Comparison of ENCODE assay signal across 20 cellular contexts in genomic region chr12:69473229-69473628, GRCh38. TPM values are rescaled to one million over a fixed set of nuclear protein-coding genes. Genes with fewer than 3 reads are reported as not detected.
A peak's percentile ranks its signal among the peaks of the same experiment; 100 is the strongest.
DNase-seq lines count a peak whose midpoint lies in the region; ATAC-seq and TF ChIP-seq lines count a peak whose summit lies in the region.
"Had no signal": no experiment of that assay in that cellular context is flagged by ENCODE, and none has a peak within 500 bp of the region (broad histone marks: within the 10 kb centered on the region; RNA-seq: fewer than 3 reads in every experiment).

No MANE protein-coding gene starts in this region.

- H3K4me1 ChIP-seq in breast epithelium (peaks cover 0 to 23% of the 10 kb centered on the region in 2 donors), upper lobe of left lung (peaks cover 44 to 60% (median 50%) of the 10 kb centered on the region in 4 donors)

- intact Hi-C loops in activated naive CD4-positive, alpha-beta T cell treated with anti-CD3 and anti-CD28 coated beads for 36 hours (cut with micrococcal nuclease), result loop anchor here (5.0 kb wide), 4 partner anchors 54 to 769 kb away; partner anchors contain the start of gene CNOT2
- intact Hi-C loops in breast epithelium (cut with DNase I; ENCODE audit: low total_unique reads), result no loop called here

- no peak for DNase-seq in activated naive CD4-positive, alpha-beta T cell treated with anti-CD3 and anti-CD28 coated beads for 36 hours
- DNase-seq in breast epithelium (ENCODE audit: low spot score in 2 of 2), result no peak
- no peak for DNase-seq in mesothelial cell of epicardium (ENCODE audit: low spot score in 2 of 2, unreplicated experiment in 2 of 2)
- DNase-seq in type B pancreatic cell (ENCODE audit: extremely low spot score, unreplicated experiment), result no peak
- no peak for DNase-seq in upper lobe of left lung
- DNase-seq in DMS79 (lab: John Stamatoyannopoulos, UW), result no peak
- DNase-seq: 8988T; activated CD8-positive, alpha-beta memory T cell treated with anti-CD3 and anti-CD28 coated beads for 24 hours; amygdala; EL; hypothalamus; NCI-H1105 treated with DMSO at 0.1 percent for 48 hours; NK-92 treated with Interleukin-12 subunit alpha and Interleukin-12 subunit beta, amount 100 ng/mL, for 24 hours; substantia nigra; SW 1271 had no signal

- peak overlapping the region; percentile 83 for H3K27ac ChIP-seq in breast epithelium
- no peak overlapping the region for H3K27ac ChIP-seq in upper lobe of left lung

- peaks cover 5% of the 10 kb centered on the region for H3K36me3 Mint-ChIP-seq in activated naive CD4-positive, alpha-beta T cell treated with anti-CD3 and anti-CD28 coated beads, Interleukin-2, amount 50 U/mL, for 24 hours
- peaks cover 5% of the 10 kb centered on the region for H3K36me3 Mint-ChIP-seq in activated naive CD4-positive, alpha-beta T cell treated with anti-CD3 and anti-CD28 coated beads for 36 hours (ENCODE audit: low read depth)
- no peaks in the 10 kb centered on the region for H3K36me3 Mint-ChIP-seq in mesothelial cell of epicardium
- H3K36me3 Mint-ChIP-seq in type B pancreatic cell, result no peaks in the 10 kb centered on the region

- no peaks in the 10 kb centered on the region for H3K36me3 ChIP-seq in breast epithelium
- no peaks in the 10 kb centered on the region for H3K36me3 ChIP-seq in upper lobe of left lung
- H3K36me3 ChIP-seq: HAP-1 had no signal

- H3K27me3 ChIP-seq in breast epithelium (no peaks in the 10 kb centered on the region), upper lobe of left lung (no peaks in the 10 kb centered on the region)

- no peak for TF ChIP-seq EP300 in upper lobe of left lung (IDR thresholded peaks at IDR 0.05)

- no peaks in the 10 kb centered on the region for H3K9me3 ChIP-seq in breast epithelium
- no peaks in the 10 kb centered on the region for H3K9me3 ChIP-seq in upper lobe of left lung
- H3K9me3 ChIP-seq: HAP-1 had no signal

- TF ChIP-seq CTCF in breast epithelium (IDR thresholded peaks at IDR 0.05) (no peak), mesothelial cell of epicardium (IDR thresholded peaks at IDR 0.05; ENCODE audit: unreplicated experiment) (no peak), type B pancreatic cell (conservative IDR thresholded peaks at IDR 0.05) (no peak), upper lobe of left lung (IDR thresholded peaks at IDR 0.05) (no peak)

- H3K27me3 Mint-ChIP-seq in activated naive CD4-positive, alpha-beta T cell treated with anti-CD3 and anti-CD28 coated beads, Interleukin-2, amount 50 U/mL, for 24 hours, result no peaks in the 10 kb centered on the region
- H3K27me3 Mint-ChIP-seq in activated naive CD4-positive, alpha-beta T cell treated with anti-CD3 and anti-CD28 coated beads for 36 hours (ENCODE audit: low read depth), result no peaks in the 10 kb centered on the region
- H3K27me3 Mint-ChIP-seq in mesothelial cell of epicardium (ENCODE audit: low read depth), result no peaks in the 10 kb centered on the region
- H3K27me3 Mint-ChIP-seq in type B pancreatic cell, result no peaks in the 10 kb centered on the region

- CTCF ChIA-PET in activated naive CD4-positive, alpha-beta T cell treated with anti-CD3 and anti-CD28 coated beads for 36 hours (lab: Charles Lee), result no interaction called here

- H3K9me3 Mint-ChIP-seq in activated naive CD4-positive, alpha-beta T cell treated with anti-CD3 and anti-CD28 coated beads, Interleukin-2, amount 50 U/mL, for 24 hours, result no peaks in the 10 kb centered on the region
- no peaks in the 10 kb centered on the region for H3K9me3 Mint-ChIP-seq in activated naive CD4-positive, alpha-beta T cell treated with anti-CD3 and anti-CD28 coated beads for 36 hours
- H3K9me3 Mint-ChIP-seq in mesothelial cell of epicardium (no peaks in the 10 kb centered on the region), type B pancreatic cell (no peaks in the 10 kb centered on the region)
- H3K9me3 Mint-ChIP-seq: activated T-helper 2 cell treated with anti-CD3 and anti-CD28 coated beads, Interferon-gamma antibody, Interleukin-2, Interleukin-4, amounts not matched to agents 10 μg/mL and 5 μg/mL and 100 μg/mL, durations not matched to agents 14 hours and 24 hours and 36 hours had no signal

- peak overlapping the region in 1 of 3 donors; percentile 47 for H3K4me3 ChIP-seq in breast epithelium
- no peak overlapping the region for H3K4me3 ChIP-seq in upper lobe of left lung
- H3K4me3 ChIP-seq: HAP-1 had no signal

- TF ChIP-seq POLR2A in breast epithelium (IDR thresholded peaks at IDR 0.05) (no peak), upper lobe of left lung (IDR thresholded peaks at IDR 0.05) (no peak)

- H3K27ac Mint-ChIP-seq in activated naive CD4-positive, alpha-beta T cell treated with anti-CD3 and anti-CD28 coated beads, Interleukin-2, amount 50 U/mL, for 24 hours, result no peak overlapping the region
- no peak overlapping the region for H3K27ac Mint-ChIP-seq in activated naive CD4-positive, alpha-beta T cell treated with anti-CD3 and anti-CD28 coated beads for 36 hours
- H3K27ac Mint-ChIP-seq in mesothelial cell of epicardium (peak overlapping the region; percentile 7), type B pancreatic cell (no peak overlapping the region)
- H3K27ac Mint-ChIP-seq: activated T-helper 2 cell treated with anti-CD3 and anti-CD28 coated beads, Interferon-gamma antibody, Interleukin-2, Interleukin-4, amounts not matched to agents 10 μg/mL and 5 μg/mL and 100 μg/mL, durations not matched to agents 14 hours and 24 hours and 36 hours had no signal

- H3K4me1 Mint-ChIP-seq in activated naive CD4-positive, alpha-beta T cell treated with anti-CD3 and anti-CD28 coated beads, Interleukin-2, amount 50 U/mL, for 24 hours, result peaks cover 61% of the 10 kb centered on the region
- peaks cover 51% of the 10 kb centered on the region for H3K4me1 Mint-ChIP-seq in activated naive CD4-positive, alpha-beta T cell treated with anti-CD3 and anti-CD28 coated beads for 36 hours (ENCODE audit: low read depth)
- H3K4me1 Mint-ChIP-seq in mesothelial cell of epicardium, result peaks cover 55% of the 10 kb centered on the region
- H3K4me1 Mint-ChIP-seq in type B pancreatic cell (ENCODE audit: unreplicated experiment), result peaks cover 56% of the 10 kb centered on the region

- no peak for ATAC-seq in upper lobe of left lung (ENCODE audit: low FRiP score in 2 of 2)
- ATAC-seq in HG03342 (IDR thresholded peaks at IDR 0.05; ENCODE audit: unreplicated experiment), result no peak
- ATAC-seq: esophagus mucosa had no signal

- H3K4me3 Mint-ChIP-seq in activated naive CD4-positive, alpha-beta T cell treated with anti-CD3 and anti-CD28 coated beads, Interleukin-2, amount 50 U/mL, for 24 hours, result peak overlapping the region; percentile 27
- no peak overlapping the region for H3K4me3 Mint-ChIP-seq in activated naive CD4-positive, alpha-beta T cell treated with anti-CD3 and anti-CD28 coated beads for 36 hours
- H3K4me3 Mint-ChIP-seq in mesothelial cell of epicardium (no peak overlapping the region), type B pancreatic cell (peak overlapping the region; percentile 31)

RNA-seq across cellular contexts. Expression of gene FRS2, which starts 3.0 kb away (rescaled TPM):
- total RNA-seq in activated naive CD4-positive, alpha-beta T cell treated with anti-CD3 and anti-CD28 coated beads for 36 hours, result 1 to 10 TPM; 7.9 TPM
- total RNA-seq in breast epithelium (100 to 1,000 TPM in 1 of 3 donors, 10 to 100 TPM in 2; 54.9 to 125 (median 72.4) TPM), mesothelial cell of epicardium (46.1 to 49.2 TPM (median 47.8 TPM) in 3 replicates), type B pancreatic cell (ENCODE audit: low replicate concordance) (39.5 and 41.2 TPM in 2 replicates), upper lobe of left lung (10 to 100 TPM; 14.3 to 54.1 (median 24.7) TPM)

Comparison
In these comparisons a context has a peak if more than half of its experiments do, and no peak if none do; other contexts are left out.
1. H3K4me3 Mint-ChIP-seq: peak in activated naive CD4-positive, alpha-beta T cell treated with anti-CD3 and anti-CD28 coated beads, Interleukin-2, amount 50 U/mL, for 24 hours (single experiment) and type B pancreatic cell (single experiment); none in activated naive CD4-positive, alpha-beta T cell treated with anti-CD3 and anti-CD28 coated beads for 36 hours (single experiment) and mesothelial cell of epicardium (single experiment).
2. H3K27ac ChIP-seq: peak in breast epithelium (2 of 2); none in upper lobe of left lung (0 of 4).